In the genomic region with DNA sequence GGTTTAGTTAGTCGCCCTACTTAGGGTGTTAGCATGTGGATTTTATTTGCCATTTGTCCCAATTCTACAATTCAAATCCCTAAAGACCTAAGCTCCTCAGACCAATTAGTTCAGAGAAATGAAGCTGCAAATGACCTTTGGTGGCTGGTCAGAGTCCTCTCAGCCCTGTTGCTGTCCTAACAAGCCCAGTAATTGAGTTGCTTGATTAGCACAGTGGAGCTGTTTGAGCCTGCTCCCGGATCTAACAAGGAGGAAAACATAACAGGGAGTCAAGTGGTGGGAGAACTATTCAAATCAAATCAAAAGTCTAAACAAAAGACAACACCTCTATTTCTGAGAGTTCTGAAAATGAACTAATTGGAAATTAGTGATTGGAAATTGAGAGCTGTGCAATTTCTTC, we compare ENCODE assay signal across 26 cellular contexts. TPM values are rescaled to one million over a fixed set of nuclear protein-coding genes. Genes with fewer than 3 reads are reported as not detected.
"Had no signal": no experiment of that assay in that cellular context is flagged by ENCODE, and none has a peak within 500 bp of the region (broad histone marks: within the 10 kb centered on the region; RNA-seq: fewer than 3 reads in every experiment).

No MANE protein-coding gene starts in this region.

- ATAC-seq: esophagus mucosa; heart left ventricle; left lung; right cardiac atrium; stimulated activated effector memory CD8-positive, alpha-beta T cell treated with anti-CD3 and anti-CD28 coated beads, Interleukin-12 subunit alpha, Interleukin-12 subunit beta, amount 100 ng/mL, for 72 hours had no signal

- H3K4me3 Mint-ChIP-seq: central memory CD8-positive, alpha-beta T cell; stimulated activated effector memory CD8-positive, alpha-beta T cell treated with anti-CD3 and anti-CD28 coated beads, Interleukin-12 subunit alpha, Interleukin-12 subunit beta, amount 100 ng/mL, for 72 hours had no signal

- H3K4me1 ChIP-seq: heart left ventricle, left lung, stomach had no signal

- H3K27ac ChIP-seq: dorsolateral prefrontal cortex, heart left ventricle, left lung, ovary, stomach had no signal

- FAIRE-seq: endometrium, frontal cortex, islet of Langerhans, urothelium cell line had no signal

- H3K27me3 ChIP-seq: dorsolateral prefrontal cortex, heart left ventricle, left lung, ovary, stomach had no signal

- H3K4me3 ChIP-seq: dorsolateral prefrontal cortex, heart left ventricle, left lung, lung, ovary, stomach had no signal

- H3K9me3 ChIP-seq: heart left ventricle, left lung, ovary, stomach had no signal

- H3K27me3 Mint-ChIP-seq: central memory CD8-positive, alpha-beta T cell had no signal

- DNase-seq: cortex of kidney; dorsolateral prefrontal cortex; effector CD8-positive, alpha-beta T cell; heart left ventricle; hypothalamus; kidney glomerular epithelial cell; left lung; mesenchymal stem cell; midbrain; nucleus accumbens; ovary; right cardiac atrium; stimulated activated CD4-positive, alpha-beta T cell treated with anti-CD3 and anti-CD28 coated beads, Interleukin-4, amount 100 ng/mL, for 1 hour; stimulated activated CD8-positive, alpha-beta memory T cell treated with anti-CD3 and anti-CD28 coated beads, Interleukin-4, amount 100 ng/mL, for 48 hours; stomach; substantia nigra; trophoblast cell had no signal

- H3K36me3 ChIP-seq: ovary had no signal

- H3K9me3 Mint-ChIP-seq: central memory CD8-positive, alpha-beta T cell; stimulated activated effector memory CD8-positive, alpha-beta T cell treated with anti-CD3 and anti-CD28 coated beads, Interleukin-12 subunit alpha, Interleukin-12 subunit beta, amount 100 ng/mL, for 72 hours had no signal

- H3K27ac Mint-ChIP-seq: stimulated activated effector memory CD8-positive, alpha-beta T cell treated with anti-CD3 and anti-CD28 coated beads, Interleukin-12 subunit alpha, Interleukin-12 subunit beta, amount 100 ng/mL, for 72 hours had no signal

RNA-seq across cellular contexts. Expression of gene ACSL5, which starts 50.7 kb away (rescaled TPM):
- polyA plus RNA-seq: neural cell had no signal
